Comparison of ENCODE assay signal across 7 cellular contexts in the genomic region with DNA sequence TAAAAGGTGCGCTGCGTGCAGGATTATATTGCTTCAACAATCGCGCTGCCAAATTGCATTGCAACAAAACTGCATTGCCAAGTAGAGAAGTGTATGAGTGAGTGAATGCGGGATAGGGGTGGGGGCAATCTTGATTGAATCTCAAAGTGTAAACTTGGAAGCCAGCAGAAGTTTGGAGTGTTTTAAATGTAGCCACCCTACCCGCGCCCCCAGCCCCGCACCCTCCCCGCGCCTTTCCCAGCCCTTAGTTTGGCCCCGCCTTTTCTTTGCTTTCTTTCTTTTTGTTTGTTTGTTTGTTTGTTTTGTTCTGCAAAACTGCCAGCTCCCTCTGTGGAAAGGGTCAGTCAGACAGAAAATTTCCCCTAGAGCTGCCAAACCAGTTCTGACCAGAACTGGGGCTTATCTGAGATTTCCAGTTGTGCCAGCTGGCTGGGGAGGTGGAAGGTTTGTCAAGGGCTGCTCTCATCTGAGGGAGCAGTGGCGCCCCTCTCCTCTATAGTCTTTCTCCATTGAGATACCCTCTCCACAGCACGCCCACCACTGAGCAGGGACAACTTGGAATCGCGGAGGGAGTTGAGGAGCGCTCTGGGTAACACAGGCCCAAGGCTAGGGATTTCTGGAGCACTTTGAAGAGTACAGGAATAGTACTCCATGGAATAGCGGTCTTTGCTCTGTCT. TPM values are rescaled to one million over a fixed set of nuclear protein-coding genes. Genes with fewer than 3 reads are reported as not detected.
DNase-seq lines count a peak whose midpoint lies in the region; ATAC-seq, FAIRE-seq and TF ChIP-seq lines count a peak whose summit lies in the region.

No MANE protein-coding gene starts in this region.

- peak overlapping the region; percentile 63 for H3K4me3 ChIP-seq in HEK293 (ENCODE audit: low read depth, low read length)
- H3K4me3 ChIP-seq in iPS DF 6.9 (ENCODE audit: low read length), result peak overlapping the region; percentile 86; the same call in 1 of the 2 replicates
- H3K4me3 ChIP-seq in skeletal muscle satellite cell (ENCODE audit: low read length), result peak overlapping the region; percentile 68

- H3K27ac Mint-ChIP-seq in T-helper 17 cell, result no peak overlapping the region

- peaks cover 24% of the 10 kb centered on the region for H3K27me3 Mint-ChIP-seq in T-helper 17 cell

- peaks cover 6% of the 10 kb centered on the region for H3K4me1 Mint-ChIP-seq in T-helper 17 cell

- peaks cover 0 to 10% of the 10 kb centered on the region in 2 experiments; a peak in 2 of 3 replicates for H3K36me3 ChIP-seq in HEK293 (ENCODE audit: control insufficient read depth in 2 of 2, insufficient read depth in 1 of 2, low read length in 2 of 2)
- H3K36me3 ChIP-seq in iPS DF 6.9 (ENCODE audit: control insufficient read depth, insufficient read depth, low read length), result no peaks in the 10 kb centered on the region
- H3K36me3 ChIP-seq in skeletal muscle satellite cell (ENCODE audit: insufficient read depth, low read length), result no peaks in the 10 kb centered on the region

- H3K4me2 ChIP-seq in skeletal muscle satellite cell (ENCODE audit: low read length), result peak overlapping the region; percentile 85

- H3K4me1 ChIP-seq in HEK293 (ENCODE audit: control insufficient read depth, insufficient read depth, low read length), result no peaks in the 10 kb centered on the region
- peaks cover 2% of the 10 kb centered on the region for H3K4me1 ChIP-seq in iPS DF 6.9 (ENCODE audit: control insufficient read depth, insufficient read depth, low read length)
- H3K4me1 ChIP-seq in skeletal muscle satellite cell (ENCODE audit: control insufficient read depth, insufficient read depth, low read length), result no peaks in the 10 kb centered on the region

- CTCF ChIA-PET in HEK293 (lab: Yijun Ruan, JAX), result no interaction called here

- H3K27ac ChIP-seq in HEK293 (ENCODE audit: extremely low read depth, low read depth, low read length) (no peak overlapping the region), iPS DF 6.9 (ENCODE audit: low read length) (no peak overlapping the region)

- peaks cover 3% of the 10 kb centered on the region for H3K36me3 Mint-ChIP-seq in T-helper 17 cell (ENCODE audit: low read depth)

- TF ChIP-seq CTCF in HEK293 (tag by site-specific recombination; IDR thresholded peaks at IDR 0.05), result no peak

- peak overlapping the region; percentile 82 for H3K4me3 Mint-ChIP-seq in T-helper 17 cell

- no CpG with 5 or more reads among the region's 17 CpGs for WGBS in iPS DF 6.9 (ENCODE audit: insufficient coverage, insufficient read length)

- POLR2A ChIA-PET in HEK293 (lab: Yijun Ruan, JAX), result no interaction called here

- DNase-seq in T-helper 17 cell (no peak), iPS DF 6.9 (ENCODE audit: low read depth, low spot score) (no peak), RCC 7860 (ENCODE audit: low spot score) (no peak), dedifferentiated amniotic fluid mesenchymal stem cell (ENCODE audit: extremely low spot score) (no peak)

- no peak overlapping the region for H3K9ac ChIP-seq in skeletal muscle satellite cell (ENCODE audit: low read depth, low read length)

- ATAC-seq in T-helper 17 cell, result no peak
- no peak for ATAC-seq in GM19395 (IDR thresholded peaks at IDR 0.05; ENCODE audit: unreplicated experiment)

- H3K9me3 ChIP-seq in HEK293 (ENCODE audit: control insufficient read depth, insufficient read depth, low read depth, low read length), result no peaks in the 10 kb centered on the region
- H3K9me3 ChIP-seq in T-helper 17 cell (ENCODE audit: control insufficient read depth, low read length, poor library complexity, severe bottlenecking), result no peaks in the 10 kb centered on the region
- H3K9me3 ChIP-seq in iPS DF 6.9 (ENCODE audit: control insufficient read depth, insufficient read depth, low read length), result no peaks in the 10 kb centered on the region
- H3K9me3 ChIP-seq in skeletal muscle satellite cell (replicated peaks; ENCODE audit: low read length), result no peaks in the 10 kb centered on the region

- FAIRE-seq in RCC 7860 (lab: Jason Lieb, UNC), result no peak

- no peaks in the 10 kb centered on the region for H3K27me3 ChIP-seq in iPS DF 6.9 (ENCODE audit: control insufficient read depth, insufficient read depth, low read length)
- peaks cover 16% of the 10 kb centered on the region for H3K27me3 ChIP-seq in skeletal muscle satellite cell (ENCODE audit: control insufficient read depth, insufficient read depth, low read length)

TF ChIP-seq in HEK293, 187 proteins besides CTCF, POLR2A, EP300 and RAD21:
- TF ChIP-seq, protein P1, sequence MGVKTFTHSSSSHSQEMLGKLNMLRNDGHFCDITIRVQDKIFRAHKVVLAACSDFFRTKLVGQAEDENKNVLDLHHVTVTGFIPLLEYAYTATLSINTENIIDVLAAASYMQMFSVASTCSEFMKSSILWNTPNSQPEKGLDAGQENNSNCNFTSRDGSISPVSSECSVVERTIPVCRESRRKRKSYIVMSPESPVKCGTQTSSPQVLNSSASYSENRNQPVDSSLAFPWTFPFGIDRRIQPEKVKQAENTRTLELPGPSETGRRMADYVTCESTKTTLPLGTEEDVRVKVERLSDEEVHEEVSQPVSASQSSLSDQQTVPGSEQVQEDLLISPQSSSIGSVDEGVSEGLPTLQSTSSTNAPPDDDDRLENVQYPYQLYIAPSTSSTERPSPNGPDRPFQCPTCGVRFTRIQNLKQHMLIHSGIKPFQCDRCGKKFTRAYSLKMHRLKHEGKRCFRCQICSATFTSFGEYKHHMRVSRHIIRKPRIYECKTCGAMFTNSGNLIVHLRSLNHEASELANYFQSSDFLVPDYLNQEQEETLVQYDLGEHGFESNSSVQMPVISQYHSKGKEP (tag by site-specific recombination; IDR thresholded peaks at IDR 0.05), result peak; percentile 92
- TF ChIP-seq SCRT1 (tag by site-specific recombination; IDR thresholded peaks at IDR 0.05; ENCODE audit: borderline replicate concordance) (no peak), ZBTB17 (tag by site-specific recombination; IDR thresholded peaks at IDR 0.05) (peak; percentile 3; the same call in 1 of the 2 replicates), ZNF335 (tag by site-specific recombination; conservative IDR thresholded peaks at IDR 0.05) (0 out of 2 replicates have a peak, but pooled peaks have one; percentile 28), ZNF544 (tag by site-specific recombination; IDR thresholded peaks at IDR 0.05) (no peak)

RNA-seq across cellular contexts. Expression of a gene that starts 0.7 kb away (rescaled TPM):
- total RNA-seq in T-helper 17 cell, result under 1 TPM; 0.70 to 0.92 TPM
- 0.22 and 0.51 TPM in 2 replicates for total RNA-seq in skeletal muscle satellite cell (2012; rRNA removed)
